In the genomic region with DNA sequence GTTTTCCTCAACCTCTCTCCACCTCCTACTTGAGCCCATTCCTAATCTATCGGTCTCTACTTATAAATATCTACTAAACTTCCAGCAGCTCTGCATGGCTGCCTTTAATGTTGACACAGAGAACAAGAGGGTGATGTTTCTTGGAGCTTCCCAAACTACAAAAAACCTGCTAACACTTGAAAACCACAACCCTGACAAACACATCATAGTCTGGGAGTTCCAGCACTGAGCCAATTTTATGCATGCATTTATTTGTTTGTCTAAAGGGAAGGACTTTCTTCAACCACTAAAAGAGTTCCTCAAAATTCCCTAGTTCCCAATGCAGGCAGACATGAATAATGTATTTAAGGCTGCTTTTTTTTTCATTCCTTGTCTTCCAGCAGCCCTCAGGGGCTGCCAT, we compare ENCODE assay signal across 1 cellular context.
TF ChIP-seq lines count a peak whose summit lies in the region.

No MANE protein-coding gene starts in this region.

TF ChIP-seq in GM23338, 12 proteins besides CTCF, POLR2A, EP300 and RAD21 (continued from another document):
- TF ChIP-seq ZNF462 (CRISPR knock-in tag; IDR thresholded peaks at IDR 0.05) (no peak), EZH2 (IDR thresholded peaks at IDR 0.05; ENCODE audit: low read depth, unreplicated experiment) (no peak)
